Comparison of ENCODE assay signal across 29 cellular contexts in the genomic region with DNA sequence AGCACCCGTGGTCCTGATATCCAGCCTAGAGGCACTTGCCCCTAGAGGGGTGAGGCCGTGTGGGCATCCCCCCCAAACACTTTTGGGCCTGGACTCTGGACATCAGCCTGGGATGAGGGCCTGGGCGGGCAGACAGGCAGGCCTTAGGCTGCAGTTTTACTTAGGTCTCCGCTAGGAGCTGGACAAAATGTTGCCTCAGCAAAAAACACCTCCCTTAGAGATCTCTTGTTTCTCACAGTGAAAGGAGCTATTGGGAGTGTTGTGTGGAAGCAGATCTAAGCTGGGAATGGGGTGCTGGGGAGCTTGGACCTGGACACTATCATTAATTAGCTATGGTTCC. TPM values are rescaled to one million over a fixed set of nuclear protein-coding genes. Genes with fewer than 3 reads are reported as not detected.
DNase-seq lines count a peak whose midpoint lies in the region; ATAC-seq, FAIRE-seq and TF ChIP-seq lines count a peak whose summit lies in the region.
"Had no signal": no experiment of that assay in that cellular context is flagged by ENCODE, and none has a peak within 500 bp of the region (broad histone marks: within the 10 kb centered on the region; RNA-seq: fewer than 3 reads in every experiment).

No MANE protein-coding gene starts in this region.

- no peak overlapping the region for H3K56ac ChIP-seq in H9 (ENCODE audit: insufficient read length, low read depth, low read length)

- no peak overlapping the region for H3K18ac ChIP-seq in H9 (ENCODE audit: insufficient read length, low read depth, low read length)

- H3K23me2 ChIP-seq in H9 (ENCODE audit: insufficient read length, low read depth, low read length, poor library complexity, severe bottlenecking): peaks cover 7% of the 10 kb centered on the region

- H2AFZ ChIP-seq in H9 (ENCODE audit: low read length): no peak overlapping the region

- peak overlapping the region; percentile 19 for H3K4me3 ChIP-seq in A673 (ENCODE audit: low read depth, low read length, poor library complexity, severe bottlenecking)
- peak overlapping the region; percentile 51 for H3K4me3 ChIP-seq in coronary artery
- H3K4me3 ChIP-seq in naive thymus-derived CD4-positive, alpha-beta T cell (ENCODE audit: low read length): no peak overlapping the region
- H3K4me3 ChIP-seq in kidney (ENCODE audit: low read length in 2 of 2): no peak overlapping the region

- peaks cover 97% of the 10 kb centered on the region for H3K27me3 Mint-ChIP-seq in H9 (ENCODE audit: low read depth)
- H3K27me3 Mint-ChIP-seq in naive thymus-derived CD4-positive, alpha-beta T cell: peaks cover 57 to 93% (median 62%) of the 10 kb centered on the region in 5 donors

- H3K9me3 Mint-ChIP-seq in H9: peaks cover 0 to 3% of the 10 kb centered on the region in 2 experiments; a peak in 2 of 5 replicates
- peaks cover 0 to 4% (median 0%) of the 10 kb centered on the region in 11 donors for H3K9me3 Mint-ChIP-seq in naive thymus-derived CD4-positive, alpha-beta T cell
- H3K9me3 Mint-ChIP-seq: activated naive CD4-positive, alpha-beta T cell treated with anti-CD3 and anti-CD28 coated beads for 36 hours; dendritic cell treated with granulocyte-macrophage colony-stimulating factor and Interleukin-4, amounts not matched to agents 40 ng/mL and 50 ng/mL, for 4 days had no signal

- CTCF ChIA-PET in A673 (lab: Charles Lee): interaction anchor here (0.9 to 1.1 kb wide), 2 partner anchors 11 to 86 kb away, joined by 3 to 4 read pairs; a partner anchor contains a TSS
- CTCF ChIA-PET in naive thymus-derived CD4-positive, alpha-beta T cell (lab: Charles Lee): no interaction called here

- H2BK120ac ChIP-seq in H9 (ENCODE audit: low read depth, low read length, poor library complexity, severe bottlenecking): no peak overlapping the region

- no peaks in the 10 kb centered on the region for H3K79me1 ChIP-seq in H9 (ENCODE audit: insufficient read depth, low read depth, low read length, poor library complexity, severe bottlenecking)

- H3K27ac ChIP-seq in A673 (ENCODE audit: low read depth, low read length, poor library complexity, severe bottlenecking) (no peak overlapping the region), H9 (ENCODE audit: insufficient read length, low read depth, low read length) (no peak overlapping the region), coronary artery (no peak overlapping the region), kidney (ENCODE audit: low read depth in 2 of 2, low read length in 2 of 2) (no peak overlapping the region)
- no peak overlapping the region for H3K27ac ChIP-seq in naive thymus-derived CD4-positive, alpha-beta T cell (ENCODE audit: low read depth, low read length)
- H3K27ac ChIP-seq: cardiac muscle cell had no signal

- no peaks in the 10 kb centered on the region; a peak in 1 of 7 replicates for H3K36me3 Mint-ChIP-seq in H9 (ENCODE audit: insufficient read depth in 1 of 3, low read depth in 3 of 3)
- peaks cover 0 to 3% (median 0%) of the 10 kb centered on the region in 5 donors for H3K36me3 Mint-ChIP-seq in naive thymus-derived CD4-positive, alpha-beta T cell

- H3K4me1 Mint-ChIP-seq in H9: peaks cover 10 to 18% of the 10 kb centered on the region in 2 experiments
- H3K4me1 Mint-ChIP-seq in naive thymus-derived CD4-positive, alpha-beta T cell: peaks cover 6 to 19% (median 8%) of the 10 kb centered on the region in 7 donors

- H3K36me3 ChIP-seq in A673 (ENCODE audit: insufficient read depth, low read length, poor library complexity, severe bottlenecking) (no peaks in the 10 kb centered on the region), kidney (ENCODE audit: control insufficient read depth in 1 of 2, insufficient read depth in 2 of 2, low read length in 2 of 2) (no peaks in the 10 kb centered on the region)
- H3K36me3 ChIP-seq in naive thymus-derived CD4-positive, alpha-beta T cell (ENCODE audit: control insufficient read depth in 2 of 3, insufficient read depth in 3 of 3, low read length in 3 of 3): no peaks in the 10 kb centered on the region
- H3K36me3 ChIP-seq: cardiac muscle cell had no signal

- FAIRE-seq in kidney (lab: Jason Lieb, UNC): no peak
- FAIRE-seq: G401.6 had no signal

- POLR2A ChIA-PET in A673 (lab: Charles Lee; ENCODE audit: low non-redundant PET): no interaction called here
- POLR2A ChIA-PET in naive thymus-derived CD4-positive, alpha-beta T cell (lab: Charles Lee): no interaction called here

- no TSS peak for BruUV-seq in A673 (replicated peaks; lab: Mats Ljungman, UMichigan)

- H3K4me3 Mint-ChIP-seq in H9: peak overlapping the region in 1 of 2 experiments; percentile 59; a peak in 3 of 5 replicates
- peak overlapping the region in 6 of 10 donors; percentile 4 to 65 (median 26) for H3K4me3 Mint-ChIP-seq in naive thymus-derived CD4-positive, alpha-beta T cell
- H3K4me3 Mint-ChIP-seq: activated CD4-positive, alpha-beta T cell treated with anti-CD3 and anti-CD28 coated beads for 36 hours; activated naive CD4-positive, alpha-beta T cell treated with anti-CD3 and anti-CD28 coated beads for 36 hours; dendritic cell treated with granulocyte-macrophage colony-stimulating factor and Interleukin-4, amounts not matched to agents 40 ng/mL and 50 ng/mL, for 4 days had no signal

- no peak overlapping the region for H3K23ac ChIP-seq in H9 (ENCODE audit: insufficient read length, low read depth, low read length)

- intact Hi-C loops in A673 (cut with micrococcal nuclease; ENCODE audit: unreplicated experiment) (no loop called here), kidney (cut with DNase I) (no loop called here)
- intact Hi-C loops in naive thymus-derived CD4-positive, alpha-beta T cell (cut with micrococcal nuclease): no loop called here

- no peak overlapping the region for H2BK20ac ChIP-seq in H9 (ENCODE audit: low read depth, low read length, poor library complexity, severe bottlenecking)

- no CpG with 5 or more reads among the region's 4 CpGs for WGBS in H9 (ENCODE audit: extremely low coverage, insufficient read length, low lambda C conversion rate)

- H3K27me3 ChIP-seq in A673 (replicated peaks; ENCODE audit: insufficient read depth, low read depth, low read length, poor library complexity): no peaks in the 10 kb centered on the region
- peaks cover 71% of the 10 kb centered on the region for H3K27me3 ChIP-seq in H9 (ENCODE audit: insufficient read depth, low read length)
- H3K27me3 ChIP-seq in naive thymus-derived CD4-positive, alpha-beta T cell (ENCODE audit: control insufficient read depth in 2 of 2, insufficient read depth in 2 of 2, low read length in 2 of 2): peaks cover 5 to 15% of the 10 kb centered on the region in 2 donors

- DNase-seq in A673 (ENCODE audit: low spot score) (no peak), H9 (no peak), coronary artery (ENCODE audit: low spot score) (no peak), NCI-H187 (lab: John Stamatoyannopoulos, UW) (no peak), kidney (no peak), hypothalamus (lab: John Stamatoyannopoulos, UW) (no peak)
- no peak for DNase-seq in naive thymus-derived CD4-positive, alpha-beta T cell
- DNase-seq: activated CD4-positive, alpha-beta T cell treated with anti-CD3 and anti-CD28 coated beads for 36 hours; activated naive CD4-positive, alpha-beta T cell treated with anti-CD3 and anti-CD28 coated beads for 36 hours; activated T-cell treated with anti-CD3 and anti-CD28 coated beads, Interleukin-2, amount 50 U/mL, for 48 hours; foreskin melanocyte; hippocampal formation; Karpas-422; kidney glomerular epithelial cell; NCI-H2081; NCI-H446 treated with DMSO at 0.1 percent for 48 hours; SIG-M5; stimulated activated CD8-positive, alpha-beta memory T cell treated with anti-CD3 and anti-CD28 coated beads, Interleukin-4, amount 100 ng/mL, for 48 hours; substantia nigra; T-helper 1 cell had no signal

- no peak overlapping the region for H2BK15ac ChIP-seq in H9 (ENCODE audit: low read depth, low read length)

- H3K4me2 ChIP-seq in H9 (ENCODE audit: insufficient read depth, insufficient read length, low read length): peak overlapping the region; percentile 26

- H3K4ac ChIP-seq in H9 (ENCODE audit: low read depth, low read length): no peak overlapping the region

- H3K9me3 ChIP-seq in A673 (ENCODE audit: low read depth, low read length, poor library complexity, severe bottlenecking) (no peaks in the 10 kb centered on the region), H9 (ENCODE audit: control insufficient read depth, low read depth, low read length) (no peaks in the 10 kb centered on the region), kidney (ENCODE audit: control insufficient read depth in 1 of 2, low read length in 2 of 2) (no peaks in the 10 kb centered on the region)
- H3K9me3 ChIP-seq in naive thymus-derived CD4-positive, alpha-beta T cell (ENCODE audit: control insufficient read depth in 2 of 3, low read length in 3 of 3): no peaks in the 10 kb centered on the region

- no peak for ATAC-seq in naive thymus-derived CD4-positive, alpha-beta T cell
- no peak for ATAC-seq in HG02759 (IDR thresholded peaks at IDR 0.05; ENCODE audit: unreplicated experiment)
- ATAC-seq: Panc1, sciatic nerve had no signal

- H3K4me1 ChIP-seq in A673 (ENCODE audit: insufficient read depth, low read length, poor library complexity, severe bottlenecking) (peaks cover 3% of the 10 kb centered on the region), H9 (ENCODE audit: insufficient read depth, low read length) (no peaks in the 10 kb centered on the region; the same call in 1 of the 2 replicates), kidney (ENCODE audit: control insufficient read depth in 1 of 2, insufficient read depth in 1 of 2, low read depth in 1 of 2, low read length in 2 of 2) (peaks cover 0 to 5% of the 10 kb centered on the region in 2 donors)
- peaks cover 0 to 17% of the 10 kb centered on the region in 2 donors for H3K4me1 ChIP-seq in naive thymus-derived CD4-positive, alpha-beta T cell (ENCODE audit: control insufficient read depth in 2 of 2, insufficient read depth in 2 of 2, low read length in 2 of 2)

- H3K27ac Mint-ChIP-seq in H9: no peak overlapping the region
- no peak overlapping the region for H3K27ac Mint-ChIP-seq in naive thymus-derived CD4-positive, alpha-beta T cell
- H3K27ac Mint-ChIP-seq: activated CD4-positive, alpha-beta T cell treated with anti-CD3 and anti-CD28 coated beads for 36 hours; activated naive CD4-positive, alpha-beta T cell treated with anti-CD3 and anti-CD28 coated beads for 36 hours had no signal

- H4K5ac ChIP-seq in H9 (ENCODE audit: insufficient read length, low read depth, low read length): no peak overlapping the region

- H3K9ac ChIP-seq in H9 (ENCODE audit: extremely low read depth, insufficient read length, low read length) (no peak overlapping the region), kidney (ENCODE audit: low read length in 2 of 2) (no peak overlapping the region)

- no peak overlapping the region for H3K14ac ChIP-seq in H9 (ENCODE audit: insufficient read depth, low read length)

- H2AK5ac ChIP-seq in H9 (ENCODE audit: insufficient read length, low read length): no peak overlapping the region

- H4K20me1 ChIP-seq in H9 (ENCODE audit: control insufficient read depth, insufficient read depth, insufficient read length): peaks cover 4% of the 10 kb centered on the region

- no peak overlapping the region for H4K8ac ChIP-seq in H9 (replicated peaks; ENCODE audit: insufficient read length, low read depth, low read length)

- no peak overlapping the region for H2BK12ac ChIP-seq in H9 (ENCODE audit: insufficient read length, low read depth, low read length)

- H4K91ac ChIP-seq in H9 (ENCODE audit: insufficient read length, low read depth, low read length): no peak overlapping the region

- H3T11ph ChIP-seq in H9 (ENCODE audit: low read length): no peak overlapping the region

- TF ChIP-seq CTCF in A673 (conservative IDR thresholded peaks at IDR 0.05; ENCODE audit: low read depth, low read length): no peak
- no peak for TF ChIP-seq CTCF in H9 (conservative IDR thresholded peaks at IDR 0.05)
- TF ChIP-seq CTCF in coronary artery (IDR thresholded peaks at IDR 0.05): no peak
- no peak for TF ChIP-seq CTCF in kidney (IDR thresholded peaks at IDR 0.05; ENCODE audit: borderline replicate concordance, extremely low read depth, insufficient read depth)

- no peaks in the 10 kb centered on the region for H3K79me2 ChIP-seq in H9 (ENCODE audit: insufficient read depth, low read length)

- no peak overlapping the region for H2BK5ac ChIP-seq in H9 (ENCODE audit: insufficient read length, low read length)

RNA-seq across cellular contexts. Expression of a gene that starts 0.5 kb away (rescaled TPM):
- total RNA-seq in A673 (2021) (0.81 and 0.84 TPM in 2 replicates), H9 (2021) (not detected in 2 replicates), kidney (not detected)
- not detected for total RNA-seq in naive thymus-derived CD4-positive, alpha-beta T cell
- polyA plus RNA-seq in naive thymus-derived CD4-positive, alpha-beta T cell: not detected
- not detected for polyA plus RNA-seq in kidney (ENCODE audit: insufficient read depth, low read depth, low replicate concordance)
- total RNA-seq: activated CD4-positive, alpha-beta T cell treated with anti-CD3 and anti-CD28 coated beads for 36 hours; activated CD8-positive, alpha-beta memory T cell treated with anti-CD3 and anti-CD28 coated beads for 36 hours; activated naive CD4-positive, alpha-beta T cell treated with anti-CD3 and anti-CD28 coated beads for 36 hours; epithelial cell of proximal tubule; sciatic nerve had no signal
- polyA plus RNA-seq: cardiac muscle cell had no signal

RNA-seq across cellular contexts. Expression of a gene that starts 36.5 kb away (rescaled TPM):
- total RNA-seq in A673 (2021) (57.7 and 59.6 TPM in 2 replicates), H9 (2021) (38.9 and 43.6 TPM in 2 replicates), kidney (31.1 TPM)
- total RNA-seq in naive thymus-derived CD4-positive, alpha-beta T cell: 10 to 100 TPM; 42.4 to 83.9 (median 70.7) TPM
- polyA plus RNA-seq in naive thymus-derived CD4-positive, alpha-beta T cell: 10 to 100 TPM; 21.4 to 35.2 TPM
- polyA plus RNA-seq in kidney (ENCODE audit: insufficient read depth, low read depth, low replicate concordance): 9.5 TPM

RNA-seq across cellular contexts. Expression of a gene that starts 41.3 kb away (rescaled TPM):
- total RNA-seq in A673 (2021): not detected in 2 replicates
- total RNA-seq in H9 (2021): not detected in 2 replicates
- total RNA-seq in naive thymus-derived CD4-positive, alpha-beta T cell: not detected
- polyA plus RNA-seq in naive thymus-derived CD4-positive, alpha-beta T cell: not detected
- total RNA-seq in kidney: not detected
- not detected for polyA plus RNA-seq in kidney (ENCODE audit: insufficient read depth, low read depth, low replicate concordance)
- total RNA-seq: activated CD4-positive, alpha-beta T cell treated with anti-CD3 and anti-CD28 coated beads for 36 hours; activated CD8-positive, alpha-beta memory T cell treated with anti-CD3 and anti-CD28 coated beads for 36 hours; activated naive CD4-positive, alpha-beta T cell treated with anti-CD3 and anti-CD28 coated beads for 36 hours; epithelial cell of proximal tubule; sciatic nerve; urinary bladder had no signal
- polyA plus RNA-seq: cardiac muscle cell, urinary bladder had no signal

Comparison
In these comparisons a context has a peak if more than half of its experiments do, and no peak if none do; other contexts are left out.
1. H3K4me3 ChIP-seq: peak in A673 (single experiment) and coronary artery (single experiment); none in naive thymus-derived CD4-positive, alpha-beta T cell (single experiment) and kidney (0 of 2).